ENCODE assay signal across 11 cellular contexts in the genomic region with DNA sequence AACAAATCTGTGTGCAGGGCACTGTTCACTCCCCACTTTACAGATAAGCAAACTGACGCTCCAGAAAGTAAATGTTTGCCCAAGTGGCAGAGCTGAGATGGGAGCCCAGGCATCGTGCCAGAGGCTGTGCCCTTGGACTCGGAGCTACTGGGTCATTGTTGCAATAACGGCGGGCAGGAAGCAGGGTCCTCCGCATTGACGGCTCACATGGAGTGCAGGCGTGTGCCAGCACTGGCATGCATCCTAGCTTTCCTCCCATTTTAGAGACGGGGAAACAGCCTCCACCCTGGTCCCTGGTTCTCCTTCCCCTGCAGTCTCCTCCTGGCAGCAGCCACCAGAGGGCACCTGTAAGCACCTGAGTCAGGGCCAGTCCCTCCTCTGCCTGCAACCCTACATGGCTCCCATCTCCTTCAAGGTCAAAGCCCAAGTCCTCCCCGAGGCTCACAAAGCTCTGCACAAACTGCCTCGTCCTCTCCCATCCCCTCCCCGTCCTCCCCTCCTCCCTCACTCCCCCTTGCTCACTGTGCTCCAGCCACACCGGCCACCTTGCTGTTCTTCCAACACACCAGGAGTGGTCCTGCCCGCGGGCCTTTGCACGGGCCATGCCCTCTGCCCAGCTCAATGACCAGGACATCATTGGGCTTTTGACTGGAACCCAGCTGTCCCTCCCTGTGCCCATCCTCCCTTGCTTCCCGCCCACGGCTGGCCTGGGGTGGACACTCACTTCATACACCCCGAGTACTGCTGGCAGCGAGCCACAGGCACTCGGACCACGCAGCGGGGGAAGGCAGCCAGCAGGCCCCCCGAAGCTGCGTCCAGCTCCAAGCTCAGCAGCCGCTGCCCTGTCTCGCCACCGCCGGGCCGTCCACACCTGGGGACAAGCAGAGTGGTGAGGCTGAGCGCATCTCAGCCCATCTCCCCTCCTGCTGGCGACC. TPM values are rescaled to one million over a fixed set of nuclear protein-coding genes. Genes with fewer than 3 reads are reported as not detected.
DNase-seq lines count a peak whose midpoint lies in the region; ATAC-seq, FAIRE-seq and TF ChIP-seq lines count a peak whose summit lies in the region.
"Had no signal": no experiment of that assay in that cellular context is flagged by ENCODE, and none has a peak within 500 bp of the region (broad histone marks: within the 10 kb centered on the region; RNA-seq: fewer than 3 reads in every experiment).

No MANE protein-coding gene starts in this region.

- WGBS in pancreas, 2 donors = 49 to 59% methylated on average over 31 to 32 of the region's 32 CpGs

- TF ChIP-seq POLR2A in NB4 (IDR thresholded peaks at IDR 0.05; ENCODE audit: extremely low read depth, insufficient read length) = no peak

- no peak overlapping the region for H3K27ac Mint-ChIP-seq in chondrocyte (ENCODE audit: unreplicated experiment)
- H3K27ac Mint-ChIP-seq: CD8-positive, alpha-beta T cell had no signal

- H3K9me3 Mint-ChIP-seq in chondrocyte (ENCODE audit: low read depth) = no peaks in the 10 kb centered on the region
- H3K9me3 Mint-ChIP-seq: CD8-positive, alpha-beta T cell had no signal

- intact Hi-C loops in pancreas (cut with DNase I) = no loop called here

- TF ChIP-seq CTCF in NB4 (IDR thresholded peaks at IDR 0.05; ENCODE audit: low read depth, low read length) = peak; percentile 46
- TF ChIP-seq CTCF in chondrocyte (IDR thresholded peaks at IDR 0.05) = peak; percentile 61
- peak in 2 of 4 donors; percentile 17 to 29 for TF ChIP-seq CTCF in pancreas (IDR thresholded peaks at IDR 0.05)

- H3K36me3 ChIP-seq in pancreas = no peaks in the 10 kb centered on the region

- FAIRE-seq in pancreas (lab: Jason Lieb, UNC) = no peak

- peak; percentile 14 to 20 for DNase-seq in SHP77 (lab: John Stamatoyannopoulos, UW)
- DNase-seq in SHP77 treated with DMSO at 0.1 percent for 48 hours (lab: John Stamatoyannopoulos, UW) = no peak
- DNase-seq in NB4 (ENCODE audit: low read depth) = peak; percentile 44
- DNase-seq in chondrocyte (ENCODE audit: low spot score) = peak; percentile 92
- DNase-seq in pancreas = peak; percentile 61 to 91 (median 78)
- no peak for DNase-seq in DMS79 (lab: John Stamatoyannopoulos, UW)
- DNase-seq: amygdala; CD8-positive, alpha-beta T cell; NCI-H526 treated with DMSO at 0.1 percent for 48 hours had no signal

- H3K36me3 Mint-ChIP-seq in chondrocyte (ENCODE audit: low read depth) = no peaks in the 10 kb centered on the region
- H3K36me3 Mint-ChIP-seq: CD8-positive, alpha-beta T cell had no signal

- no peaks in the 10 kb centered on the region for H3K27me3 Mint-ChIP-seq in chondrocyte (ENCODE audit: low read depth)

- no peak overlapping the region for H3K4me3 Mint-ChIP-seq in chondrocyte (ENCODE audit: unreplicated experiment)
- H3K4me3 Mint-ChIP-seq: CD8-positive, alpha-beta T cell had no signal

- no peaks in the 10 kb centered on the region for H3K27me3 ChIP-seq in pancreas

- peak; percentile 75 to 92 (median 82) for ATAC-seq in pancreas
- no peak for ATAC-seq in GM21423 (IDR thresholded peaks at IDR 0.05; ENCODE audit: unreplicated experiment)
- ATAC-seq in HG03442 (IDR thresholded peaks at IDR 0.05; ENCODE audit: unreplicated experiment) = no peak
- ATAC-seq: CD8-positive, alpha-beta T cell had no signal

- H3K4me1 ChIP-seq in pancreas = peaks cover 0 to 6% (median 0%) of the 10 kb centered on the region in 3 donors

- peak overlapping the region in 1 of 4 donors; percentile 41 for H3K27ac ChIP-seq in pancreas

- no peak overlapping the region for H3K4me3 ChIP-seq in NB4 (ENCODE audit: low read depth, low read length)
- H3K4me3 ChIP-seq in pancreas = no peak overlapping the region

- no peaks in the 10 kb centered on the region for H3K9me3 ChIP-seq in pancreas

- H3K4me1 Mint-ChIP-seq in chondrocyte (ENCODE audit: low read depth) = no peaks in the 10 kb centered on the region

RNA-seq across cellular contexts. Expression of a gene that starts 7.7 kb away (rescaled TPM):
- total RNA-seq in chondrocyte = not detected in 3 replicates
- total RNA-seq in pancreas = 10 to 100 TPM in 5 of 6 donors, 1 to 10 TPM in 1; 7.9 to 53.6 (median 14.8) TPM
- polyA plus RNA-seq in pancreas = 10 to 100 TPM; 22.1 to 36.4 TPM
- total RNA-seq: CD8-positive, alpha-beta T cell had no signal

RNA-seq across cellular contexts. Expression of a gene that starts 11.9 kb away (rescaled TPM):
- total RNA-seq in chondrocyte = 4.2 to 5.3 TPM (median 4.3 TPM) in 3 replicates
- 1 to 10 TPM; 2.2 to 4.7 (median 2.5) TPM for total RNA-seq in pancreas
- polyA plus RNA-seq in pancreas = 1 to 10 TPM; 4.4 TPM

RNA-seq across cellular contexts. Expression of a gene that starts 12.5 kb away (rescaled TPM):
- not detected in 3 replicates for total RNA-seq in chondrocyte
- total RNA-seq in pancreas = 10 to 100 TPM; 30.6 to 80.2 (median 41.3) TPM
- polyA plus RNA-seq in pancreas = 100 to 1,000 TPM; 193 to 533 TPM

RNA-seq across cellular contexts. Expression of a gene that starts 29.3 kb away (rescaled TPM):
- 0.05 TPM in 2 of 3 replicates, not detected in the other for total RNA-seq in chondrocyte
- 10 to 100 TPM in 3 of 6 donors, 1 to 10 TPM in 3; 2.2 to 17.8 (median 9.2) TPM for total RNA-seq in pancreas
- polyA plus RNA-seq in pancreas = 100 to 1,000 TPM in 1 of 2 donors, 10 to 100 TPM in 1; 23.6 to 138 TPM

Comparison
In these comparisons a context has a peak if more than half of its experiments do, and no peak if none do; other contexts are left out.
1. DNase-seq: peak in SHP77 (2 of 2), NB4 (single experiment), chondrocyte (single experiment) and pancreas (6 of 6); none in SHP77 treated with DMSO at 0.1 percent for 48 hours (single experiment) and DMS79 (single experiment).
2. ATAC-seq: peak in pancreas (4 of 4); none in GM21423 (single experiment) and HG03442 (single experiment).
3. RNA of a gene that starts 12.5 kb away (total RNA-seq): 30.6 to 80.2 TPM in pancreas; not detected in chondrocyte; every median in the first group is over 10 times any median in the second.